ENCODE assay signal across 8 cellular contexts in genomic region chr3:169661567-169662214, GRCh38. TPM values are rescaled to one million over a fixed set of nuclear protein-coding genes. Genes with fewer than 3 reads are reported as not detected.
DNase-seq lines count a peak whose midpoint lies in the region; ATAC-seq, FAIRE-seq and TF ChIP-seq lines count a peak whose summit lies in the region.

No MANE protein-coding gene starts in this region.

- 0 to 3% methylated on average over 14 to 18 of the region's 44 CpGs for WGBS in gastroesophageal sphincter (ENCODE audit: low coverage in 1 of 2), 2 donors
- 3 to 4% (median 3%) methylated on average over 34 to 44 of the region's 44 CpGs for WGBS in ovary, 3 donors

- H3K27me3 ChIP-seq in KMS-11 (ENCODE audit: insufficient read depth, low read depth) (peaks cover 24% of the 10 kb centered on the region), gastroesophageal sphincter (peaks cover 84% of the 10 kb centered on the region), ovary (no peaks in the 10 kb centered on the region)

- peaks cover 21% of the 10 kb centered on the region for H3K4me1 ChIP-seq in KMS-11 (ENCODE audit: low read depth, poor library complexity, severe bottlenecking)
- peaks cover 0 to 76% (median 23%) of the 10 kb centered on the region in 3 donors for H3K4me1 ChIP-seq in gastroesophageal sphincter
- H3K4me1 ChIP-seq in ovary (ENCODE audit: insufficient read depth), result peaks cover 8% of the 10 kb centered on the region

- no peak overlapping the region for H3K27ac Mint-ChIP-seq in activated CD8-positive, alpha-beta T cell treated with anti-CD3 and anti-CD28 coated beads for 36 hours

- H3K36me3 ChIP-seq in KMS-11 (ENCODE audit: insufficient read depth), result no peaks in the 10 kb centered on the region
- H3K36me3 ChIP-seq in gastroesophageal sphincter, result no peaks in the 10 kb centered on the region
- no peaks in the 10 kb centered on the region for H3K36me3 ChIP-seq in ovary

- peaks cover 78% of the 10 kb centered on the region for H3K27me3 Mint-ChIP-seq in activated CD8-positive, alpha-beta T cell treated with anti-CD3 and anti-CD28 coated beads for 36 hours

- H3K4me1 Mint-ChIP-seq in activated CD8-positive, alpha-beta T cell treated with anti-CD3 and anti-CD28 coated beads for 36 hours (ENCODE audit: low read depth), result peaks cover 37% of the 10 kb centered on the region

- no peak for FAIRE-seq in GM12891 (lab: Jason Lieb, UNC)

- H3K4me3 ChIP-seq in KMS-11 (IDR thresholded peaks at IDR 0.05; ENCODE audit: insufficient read depth, low read depth, low read length), result peak overlapping the region; percentile 69
- peak overlapping the region; percentile 62 to 74 for H3K4me3 ChIP-seq in gastroesophageal sphincter
- peak overlapping the region; percentile 42 for H3K4me3 ChIP-seq in ovary

- POLR2A ChIA-PET in activated CD8-positive, alpha-beta T cell treated with anti-CD3 and anti-CD28 coated beads for 36 hours (lab: Charles Lee), result interaction anchor here (0.9 kb wide), 1 partner anchor 165 kb away, joined by 3 read pairs; no protein-coding TSS in a partner anchor

- no peaks in the 10 kb centered on the region for H3K9me3 ChIP-seq in gastroesophageal sphincter
- no peaks in the 10 kb centered on the region for H3K9me3 ChIP-seq in ovary

- no peaks in the 10 kb centered on the region for H4K20me1 ChIP-seq in KMS-11 (ENCODE audit: insufficient read depth)

- H3K4me2 ChIP-seq in KMS-11, result peak overlapping the region; percentile 98

- peak overlapping the region; percentile 69 for H3K4me3 Mint-ChIP-seq in activated CD8-positive, alpha-beta T cell treated with anti-CD3 and anti-CD28 coated beads for 36 hours

- H3K9me3 Mint-ChIP-seq in activated CD8-positive, alpha-beta T cell treated with anti-CD3 and anti-CD28 coated beads for 36 hours, result peaks cover 2% of the 10 kb centered on the region

- H3K9ac ChIP-seq in KMS-11, result peak overlapping the region; percentile 68; the same call in 1 of the 2 replicates

- DNase-seq in DMS53 (lab: John Stamatoyannopoulos, UW) (peak; percentile 68), ovary (peak in 1 of 5 donors; percentile 40), GM12891 (ENCODE audit: insufficient read length, low spot score) (no peak)
- DNase-seq in activated CD8-positive, alpha-beta T cell treated with anti-CD3 and anti-CD28 coated beads for 36 hours, result peak; percentile 27
- DNase-seq in stimulated activated naive CD4-positive, alpha-beta T cell treated with Interleukin-2 at 50 U/mL for 16 hours (lab: John Stamatoyannopoulos, UW), result no peak

- intact Hi-C loops in activated CD8-positive, alpha-beta T cell treated with anti-CD3 and anti-CD28 coated beads for 36 hours (cut with micrococcal nuclease), result loop anchor here (2.0 kb wide), 1 partner anchor 513 kb away; no protein-coding TSS in a partner anchor
- intact Hi-C loops in ovary (cut with DNase I), result loop anchor here in 3 of 4 donors (10.0 kb wide), 3 partner anchors 83 to 517 kb away; no protein-coding TSS in a partner anchor

- no peak for TF ChIP-seq EP300 in gastroesophageal sphincter (IDR thresholded peaks at IDR 0.05)
- no peak for TF ChIP-seq EP300 in ovary (IDR thresholded peaks at IDR 0.05)

- peak; percentile 15 for ATAC-seq in GM21526 (IDR thresholded peaks at IDR 0.05; ENCODE audit: low FRiP score, unreplicated experiment)
- ATAC-seq in activated CD8-positive, alpha-beta T cell treated with anti-CD3 and anti-CD28 coated beads for 36 hours, result no peak
- ATAC-seq in gastroesophageal sphincter, result peak; percentile 40

- peak overlapping the region; percentile 56 for H3K27ac ChIP-seq in KMS-11
- peak overlapping the region; percentile 68 to 94 (median 86) for H3K27ac ChIP-seq in gastroesophageal sphincter
- no peak overlapping the region for H3K27ac ChIP-seq in ovary

- CTCF ChIA-PET in activated CD8-positive, alpha-beta T cell treated with anti-CD3 and anti-CD28 coated beads for 36 hours (lab: Charles Lee), result interaction anchor here (1.0 to 1.2 kb wide), 2 partner anchors 7 to 11 kb away, joined by 3 read pairs; no protein-coding TSS in a partner anchor

- no peaks in the 10 kb centered on the region for H3K79me2 ChIP-seq in KMS-11 (ENCODE audit: insufficient read depth, low read depth)

- no peak for TF ChIP-seq POLR2A in gastroesophageal sphincter (IDR thresholded peaks at IDR 0.05)
- no peak for TF ChIP-seq POLR2A in ovary (IDR thresholded peaks at IDR 0.05)
- no peak for TF ChIP-seq POLR2A in GM12891 (IDR thresholded peaks at IDR 0.05; ENCODE audit: low read depth, low read length)

- H2AFZ ChIP-seq in KMS-11 (ENCODE audit: low read depth), result peak overlapping the region; percentile 98

- TF ChIP-seq CTCF in KMS-11 (conservative IDR thresholded peaks at IDR 0.05; ENCODE audit: low read depth, low read length) (peak; percentile 74; the same call in 1 of the 2 replicates), gastroesophageal sphincter (IDR thresholded peaks at IDR 0.05) (no peak), ovary (IDR thresholded peaks at IDR 0.05) (no peak)
- TF ChIP-seq CTCF in activated CD8-positive, alpha-beta T cell treated with anti-CD3 and anti-CD28 coated beads for 36 hours (IDR thresholded peaks at IDR 0.05), result no peak

- no peaks in the 10 kb centered on the region for H3K36me3 Mint-ChIP-seq in activated CD8-positive, alpha-beta T cell treated with anti-CD3 and anti-CD28 coated beads for 36 hours (ENCODE audit: low read depth)

TF ChIP-seq in GM12891, 5 proteins besides CTCF, POLR2A, EP300 and RAD21:
- TF ChIP-seq TAF1 (IDR thresholded peaks at IDR 0.05; ENCODE audit: low read depth, low read length) (no peak), POLR2AphosphoS5 (IDR thresholded peaks at IDR 0.05; ENCODE audit: low read depth, low read length) (no peak), POU2F2 (IDR thresholded peaks at IDR 0.05; ENCODE audit: low read depth, low read length) (no peak), SPI1 (IDR thresholded peaks at IDR 0.05; ENCODE audit: low read depth, low read length) (no peak), PAX5 (IDR thresholded peaks at IDR 0.05; ENCODE audit: insufficient read depth, low read length, severe bottlenecking) (no peak)

RNA-seq across cellular contexts. Expression of gene MECOM, which starts 1.8 kb away (rescaled TPM):
- not detected for total RNA-seq in activated CD8-positive, alpha-beta T cell treated with anti-CD3 and anti-CD28 coated beads for 36 hours
- total RNA-seq in gastroesophageal sphincter, result 10 to 100 TPM; 13.7 to 92.6 (median 55.6) TPM
- 10 to 100 TPM in 3 of 7 donors, 1 to 10 TPM in 4; 4.3 to 24.1 (median 9.0) TPM for total RNA-seq in ovary
- polyA plus RNA-seq in ovary, result 1 to 10 TPM; 5.9 to 6.2 TPM
- polyA plus RNA-seq in GM12891 (2012; ENCODE audit: low read depth, missing spikeins), result 0.06 TPM

Comparison
In these comparisons a context has a peak if more than half of its experiments do, and no peak if none do; other contexts are left out.
1. DNase-seq: peak in DMS53 (single experiment) and activated CD8-positive, alpha-beta T cell treated with anti-CD3 and anti-CD28 coated beads for 36 hours (single experiment); none in stimulated activated naive CD4-positive, alpha-beta T cell treated with Interleukin-2 at 50 U/mL for 16 hours (single experiment) and GM12891 (single experiment).
2. H3K27ac ChIP-seq: peak in KMS-11 (single experiment) and gastroesophageal sphincter (4 of 4); none in ovary (0 of 2).
3. RNA of gene MECOM, which starts 1.8 kb away (total RNA-seq): 13.7 to 92.6 TPM in gastroesophageal sphincter and 4.3 to 24.1 TPM in ovary; not detected in activated CD8-positive, alpha-beta T cell treated with anti-CD3 and anti-CD28 coated beads for 36 hours; every median in the first group is over 4 times any median in the second.
4. Peak in every context shown above with its lines, with median percentiles within 50 percentile points of each other: H3K4me3 ChIP-seq.